8 cellular contexts compared by ENCODE assay signal in the genomic region with DNA sequence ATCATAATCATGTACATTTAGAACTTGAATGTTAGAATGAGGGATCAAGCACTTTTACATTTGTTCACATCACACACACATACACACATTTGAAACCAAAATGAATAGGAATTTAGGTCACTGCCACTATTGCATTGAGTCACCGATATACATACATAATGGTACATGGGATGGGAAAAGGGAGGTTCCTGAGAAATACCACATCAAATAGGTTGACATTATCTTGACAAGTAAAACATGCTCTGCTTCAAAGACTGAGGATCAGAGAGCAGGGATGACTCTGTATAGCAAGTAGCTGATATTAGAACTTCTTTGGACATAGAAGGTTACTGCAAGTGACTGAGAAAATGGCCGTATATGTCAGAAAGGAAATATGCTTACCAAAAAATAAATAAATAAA.
"Had no signal": no experiment of that assay in that cellular context is flagged by ENCODE, and none has a peak within 500 bp of the region (broad histone marks: within the 10 kb centered on the region; RNA-seq: fewer than 3 reads in every experiment).

No MANE protein-coding gene starts in this region.

- H3K27ac ChIP-seq: KMS-11 had no signal

- H3K4me1 ChIP-seq: HAP-1 had no signal

- H3K9me3 ChIP-seq: HAP-1 had no signal

- ATAC-seq: GM23338, HCT116 had no signal

- H3K9ac ChIP-seq: KMS-11 had no signal

- H3K4me2 ChIP-seq: GM23338, KMS-11 had no signal

- H3K36me3 ChIP-seq: HAP-1 had no signal

- H2AFZ ChIP-seq: GM23338 had no signal

- H3K4me3 ChIP-seq: GM23338, HAP-1 had no signal

- DNase-seq: HFFc6, IMR-90, Karpas-422, KBM-7 had no signal
